Comparison of ENCODE assay signal across 1 cellular context in the genomic region with DNA sequence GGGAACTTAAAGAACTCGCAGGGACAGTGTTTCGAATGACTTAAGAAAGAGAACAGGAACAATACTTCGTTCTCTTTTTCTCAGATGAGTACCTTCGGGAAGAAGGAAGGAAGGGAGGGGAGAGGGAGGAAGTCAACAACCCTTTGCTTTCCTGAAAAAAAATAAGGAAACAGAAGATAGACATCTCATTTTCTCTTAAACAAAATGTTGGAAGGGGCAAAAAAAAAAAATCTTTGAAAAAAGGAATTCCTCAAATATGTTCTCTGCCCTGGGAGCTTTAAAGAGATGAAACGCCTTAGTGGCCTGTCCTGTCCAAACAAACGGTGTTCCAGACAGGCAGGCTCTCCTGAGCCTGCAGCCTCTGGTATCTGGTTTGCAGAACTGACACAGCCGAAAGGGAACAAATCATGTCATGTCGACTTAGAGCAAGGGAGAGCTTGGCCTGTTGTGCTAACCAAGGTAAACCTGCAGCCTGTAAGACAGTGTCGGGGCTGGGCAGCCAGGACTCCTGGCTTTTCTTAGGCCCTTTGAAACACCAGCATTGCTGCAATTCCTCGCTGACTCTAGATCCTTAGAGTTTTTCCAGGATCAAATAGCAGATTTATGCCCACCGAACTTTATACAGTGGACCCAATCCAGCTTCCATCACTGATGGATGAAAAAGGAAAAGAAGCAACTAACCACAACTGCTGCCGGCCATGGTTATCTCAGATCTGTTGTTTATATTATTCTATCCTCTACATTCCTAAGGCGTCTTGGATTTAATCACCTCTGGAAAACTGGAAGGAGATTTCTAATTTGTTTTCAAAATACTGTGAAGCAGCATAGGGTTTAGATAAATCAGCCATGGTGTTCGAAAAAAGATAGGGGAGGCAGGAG.
TF ChIP-seq lines count a peak whose summit lies in the region.

A gene with protein sequence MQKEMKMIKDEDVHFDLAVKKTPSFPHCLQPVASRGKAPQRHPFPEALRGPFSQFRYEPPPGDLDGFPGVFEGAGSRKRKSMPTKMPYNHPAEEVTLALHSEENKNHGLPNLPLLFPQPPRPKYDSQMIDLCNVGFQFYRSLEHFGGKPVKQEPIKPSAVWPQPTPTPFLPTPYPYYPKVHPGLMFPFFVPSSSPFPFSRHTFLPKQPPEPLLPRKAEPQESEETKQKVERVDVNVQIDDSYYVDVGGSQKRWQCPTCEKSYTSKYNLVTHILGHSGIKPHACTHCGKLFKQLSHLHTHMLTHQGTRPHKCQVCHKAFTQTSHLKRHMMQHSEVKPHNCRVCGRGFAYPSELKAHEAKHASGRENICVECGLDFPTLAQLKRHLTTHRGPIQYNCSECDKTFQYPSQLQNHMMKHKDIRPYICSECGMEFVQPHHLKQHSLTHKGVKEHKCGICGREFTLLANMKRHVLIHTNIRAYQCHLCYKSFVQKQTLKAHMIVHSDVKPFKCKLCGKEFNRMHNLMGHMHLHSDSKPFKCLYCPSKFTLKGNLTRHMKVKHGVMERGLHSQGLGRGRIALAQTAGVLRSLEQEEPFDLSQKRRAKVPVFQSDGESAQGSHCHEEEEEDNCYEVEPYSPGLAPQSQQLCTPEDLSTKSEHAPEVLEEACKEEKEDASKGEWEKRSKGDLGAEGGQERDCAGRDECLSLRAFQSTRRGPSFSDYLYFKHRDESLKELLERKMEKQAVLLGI (minus strand): TSS at position 51 of the 879 bp plus-strand sequence. CDS start 45,914 bp downstream, outside the sequence.

TF ChIP-seq in HepG2, 621 proteins besides CTCF, POLR2A, EP300 and RAD21:
- no peak for TF ChIP-seq RARG (CRISPR knock-in tag; IDR thresholded peaks at IDR 0.05; ENCODE audit: low read depth)
- TF ChIP-seq DMAP1 (CRISPR knock-in tag; IDR thresholded peaks at IDR 0.05): no peak
- no peak for TF ChIP-seq TARDBP (CRISPR knock-in tag; IDR thresholded peaks at IDR 0.05)
- no peak for TF ChIP-seq HOXD1 (CRISPR knock-in tag; IDR thresholded peaks at IDR 0.05)
- no peak for TF ChIP-seq GTF3A (CRISPR knock-in tag; conservative IDR thresholded peaks at IDR 0.05)
- no peak for TF ChIP-seq ZNF143 (CRISPR knock-in tag; IDR thresholded peaks at IDR 0.05)
- no peak for TF ChIP-seq SIX1 (CRISPR knock-in tag; IDR thresholded peaks at IDR 0.05; ENCODE audit: borderline replicate concordance)
